Comparison of ENCODE assay signal across 24 cellular contexts in genomic region chr7:54278847-54279246, GRCh38.
"Had no signal": no experiment of that assay in that cellular context is flagged by ENCODE, and none has a peak within 500 bp of the region (broad histone marks: within the 10 kb centered on the region; RNA-seq: fewer than 3 reads in every experiment).

No MANE protein-coding gene starts in this region.

- H3K27me3 ChIP-seq: MG63, Peyer's patch, SJCRH30 had no signal

- H3K4me1 ChIP-seq: Peyer's patch, SJCRH30 had no signal

- H3K9me3 ChIP-seq: MG63, SJCRH30 had no signal

- H3K4me3 ChIP-seq: MG63, PC-9, Peyer's patch, SJCRH30 had no signal

- H3K36me3 ChIP-seq: MG63, Peyer's patch, SJCRH30 had no signal

- H3K27ac ChIP-seq: PC-9, Peyer's patch, SJCRH30 had no signal

- DNase-seq: IMR-90, Karpas-422, KG1, MG63, NCI-H1092, NCI-H1105 treated with DMSO at 0.1 percent for 48 hours, NCI-H1417 treated with DMSO at 0.1 percent for 48 hours, NCI-H146, NCI-H1694 treated with DMSO at 0.1 percent for 48 hours, NCI-H1930, NCI-H2081, NCI-H2107, NCI-H2227 treated with DMSO at 0.1 percent for 48 hours, NCI-H524, NCI-H69, NCI-H774, OCI-M1, PC-9, Peyer's patch, SHP77 treated with DMSO at 0.1 percent for 48 hours, SJCRH30 had no signal

- ATAC-seq: HepG2, Right ventricle myocardium inferior, SK-N-SH treated with all-trans-retinoic acid at 6 μM for 48 hours had no signal
